ENCODE assay signal across 8 cellular contexts in genomic region chr12:48198619-48198973, GRCh38. TPM values are rescaled to one million over a fixed set of nuclear protein-coding genes. Genes with fewer than 3 reads are reported as not detected.
DNase-seq lines count a peak whose midpoint lies in the region; ATAC-seq and TF ChIP-seq lines count a peak whose summit lies in the region.

No MANE protein-coding gene starts in this region.

- H3K27ac Mint-ChIP-seq in HFFc6, result peak overlapping the region; percentile 94
- H3K27ac Mint-ChIP-seq in T-helper 1 cell treated with Interleukin-12 subunit alpha and Interleukin-12 subunit beta and Interleukin-4 antibody, amounts not matched to agents 30 μg/mL and 1 μg/mL, for 36 hours, result peak overlapping the region; percentile 84
- peak overlapping the region; percentile 92 for H3K27ac Mint-ChIP-seq in endothelial cell (ENCODE audit: unreplicated experiment)
- H3K27ac Mint-ChIP-seq in naive B cell, result peak overlapping the region; percentile 93 to 99 (median 98)

- DNase-seq in GM03348 (ENCODE audit: low spot score) (peak; percentile 61), HFFc6 (no peak), endothelial cell (ENCODE audit: low spot score) (no peak), naive B cell (no peak), COR-L47 (lab: John Stamatoyannopoulos, UW) (no peak), iPS-NIHi7 (ENCODE audit: extremely low spot score) (no peak), globus pallidus (ENCODE audit: low spot score) (no peak)

- no peaks in the 10 kb centered on the region for H3K9me3 Mint-ChIP-seq in HFFc6
- peaks cover 29% of the 10 kb centered on the region for H3K9me3 Mint-ChIP-seq in T-helper 1 cell treated with Interleukin-12 subunit alpha and Interleukin-12 subunit beta and Interleukin-4 antibody, amounts not matched to agents 30 μg/mL and 1 μg/mL, for 36 hours
- H3K9me3 Mint-ChIP-seq in endothelial cell (ENCODE audit: unreplicated experiment), result peaks cover 22% of the 10 kb centered on the region
- H3K9me3 Mint-ChIP-seq in naive B cell, result peaks cover 0 to 5% (median 3%) of the 10 kb centered on the region in 7 donors

- H3K27me3 Mint-ChIP-seq in HFFc6 (ENCODE audit: insufficient read depth) (peaks cover 12% of the 10 kb centered on the region), endothelial cell (ENCODE audit: unreplicated experiment) (peaks cover 8% of the 10 kb centered on the region), naive B cell (peaks cover 11 to 19% (median 16%) of the 10 kb centered on the region in 3 donors)
- peaks cover 15% of the 10 kb centered on the region for H3K27me3 Mint-ChIP-seq in T-helper 1 cell treated with Interleukin-12 subunit alpha and Interleukin-12 subunit beta and Interleukin-4 antibody, amounts not matched to agents 30 μg/mL and 1 μg/mL, for 36 hours (ENCODE audit: low read depth)

- ATAC-seq in naive B cell (ENCODE audit: low read depth in 2 of 2), result peak; percentile 6 to 15

- peaks cover 50% of the 10 kb centered on the region for H3K4me1 Mint-ChIP-seq in HFFc6 (ENCODE audit: low read depth)
- peaks cover 27% of the 10 kb centered on the region for H3K4me1 Mint-ChIP-seq in T-helper 1 cell treated with Interleukin-12 subunit alpha and Interleukin-12 subunit beta and Interleukin-4 antibody, amounts not matched to agents 30 μg/mL and 1 μg/mL, for 36 hours (ENCODE audit: low read depth)
- peaks cover 29% of the 10 kb centered on the region for H3K4me1 Mint-ChIP-seq in endothelial cell (ENCODE audit: unreplicated experiment)
- H3K4me1 Mint-ChIP-seq in naive B cell, result peaks cover 22 to 41% (median 29%) of the 10 kb centered on the region in 3 donors

- H3K36me3 Mint-ChIP-seq in HFFc6 (ENCODE audit: low read depth) (no peaks in the 10 kb centered on the region; the same call in 1 of the 2 replicates), endothelial cell (ENCODE audit: low read depth, unreplicated experiment) (peaks cover 22% of the 10 kb centered on the region), naive B cell (peaks cover 11 to 22% of the 10 kb centered on the region in 2 donors)
- peaks cover 28% of the 10 kb centered on the region for H3K36me3 Mint-ChIP-seq in T-helper 1 cell treated with Interleukin-12 subunit alpha and Interleukin-12 subunit beta and Interleukin-4 antibody, amounts not matched to agents 30 μg/mL and 1 μg/mL, for 36 hours (ENCODE audit: low read depth)

- TF ChIP-seq CTCF in HFFc6 (IDR thresholded peaks at IDR 0.05) (no peak), endothelial cell (IDR thresholded peaks at IDR 0.05; ENCODE audit: unreplicated experiment) (no peak)

- H3K4me3 Mint-ChIP-seq in HFFc6 (peak overlapping the region; percentile 86), endothelial cell (ENCODE audit: unreplicated experiment) (peak overlapping the region; percentile 92), naive B cell (peak overlapping the region; percentile 83 to 99 (median 94))
- peak overlapping the region; percentile 87 for H3K4me3 Mint-ChIP-seq in T-helper 1 cell treated with Interleukin-12 subunit alpha and Interleukin-12 subunit beta and Interleukin-4 antibody, amounts not matched to agents 30 μg/mL and 1 μg/mL, for 36 hours

RNA-seq across cellular contexts. Expression of gene OR10AD1, which starts 4.5 kb away (rescaled TPM):
- total RNA-seq in HFFc6 (2021; fragmentation: NEBNext Ultra II Directional; extraction: Animal tissue kit (Norgen Biotek cat#: 25700)), result not detected
- total RNA-seq in endothelial cell (ENCODE audit: unreplicated experiment), result not detected
- polyA plus RNA-seq in naive B cell (ENCODE audit: low read depth in 6 of 6), result not detected

RNA-seq across cellular contexts. Expression of gene CCDC184, which starts 15.2 kb away (rescaled TPM):
- total RNA-seq in HFFc6 (2021; fragmentation: NEBNext Ultra II Directional; extraction: Animal tissue kit (Norgen Biotek cat#: 25700)), result under 1 TPM; 0.45 to 0.86 (median 0.59) TPM
- 13.3 TPM for total RNA-seq in endothelial cell (ENCODE audit: unreplicated experiment)
- polyA plus RNA-seq in naive B cell (ENCODE audit: low read depth in 6 of 6), result under 1 TPM in 3 of 6 donors, not detected in 3; 0.19 to 0.61 (median 0.31) TPM

RNA-seq across cellular contexts. Expression of gene ASB8, which starts 41.3 kb away (rescaled TPM):
- total RNA-seq in HFFc6 (2021; fragmentation: NEBNext Ultra II Directional; extraction: Animal tissue kit (Norgen Biotek cat#: 25700)), result 10 to 100 TPM; 30.9 to 41.8 (median 34.6) TPM
- total RNA-seq in endothelial cell (ENCODE audit: unreplicated experiment), result 25.6 TPM
- 10 to 100 TPM; 62.1 to 89.5 (median 74.8) TPM for polyA plus RNA-seq in naive B cell (ENCODE audit: low read depth in 6 of 6)
